In genomic region chr10:127122831-127123230, GRCh38 we compare ENCODE assay signal across 23 cellular contexts.
"Had no signal": no experiment of that assay in that cellular context is flagged by ENCODE, and none has a peak within 500 bp of the region (broad histone marks: within the 10 kb centered on the region; RNA-seq: fewer than 3 reads in every experiment).

No MANE protein-coding gene starts in this region.

- H3K4me3 ChIP-seq: colonic mucosa, coronary artery, dorsolateral prefrontal cortex, esophagus muscularis mucosa, esophagus squamous epithelium, gastrocnemius medialis, gastroesophageal sphincter, heart left ventricle had no signal

- H3K27ac Mint-ChIP-seq: dendritic cell treated with granulocyte-macrophage colony-stimulating factor and Interleukin-4, amounts not matched to agents 40 ng/mL and 50 ng/mL, for 4 days; effector memory CD8-positive, alpha-beta T cell; endodermal cell had no signal

- H3K4me1 ChIP-seq: colonic mucosa, esophagus muscularis mucosa, esophagus squamous epithelium, foreskin keratinocyte, gastrocnemius medialis, gastroesophageal sphincter, heart left ventricle had no signal

- H3K9me3 Mint-ChIP-seq: dendritic cell treated with granulocyte-macrophage colony-stimulating factor and Interleukin-4, amounts not matched to agents 40 ng/mL and 50 ng/mL, for 4 days; endodermal cell had no signal

- ATAC-seq: effector memory CD8-positive, alpha-beta T cell; esophagus mucosa; foreskin keratinocyte; gastrocnemius medialis; gastroesophageal sphincter; heart left ventricle had no signal

- H3K9me3 ChIP-seq: colonic mucosa, esophagus muscularis mucosa, esophagus squamous epithelium, gastrocnemius medialis, gastroesophageal sphincter, heart left ventricle had no signal

- DNase-seq: colonic mucosa; cortex of kidney; dermis blood vessel endothelial cell; dorsolateral prefrontal cortex; effector CD4-positive, alpha-beta T cell; effector CD8-positive, alpha-beta T cell; effector memory CD4-positive, alpha-beta T cell; effector memory CD8-positive, alpha-beta T cell; endodermal cell; erythroblast; esophagus squamous epithelium; foreskin fibroblast; foreskin keratinocyte; foreskin melanocyte; gastrocnemius medialis; glutamatergic neuron; heart left ventricle had no signal

- H3K27me3 ChIP-seq: colonic mucosa, dorsolateral prefrontal cortex, esophagus muscularis mucosa, esophagus squamous epithelium, foreskin keratinocyte, gastrocnemius medialis, gastroesophageal sphincter, heart left ventricle had no signal

- H3K4me3 Mint-ChIP-seq: dendritic cell treated with granulocyte-macrophage colony-stimulating factor and Interleukin-4, amounts not matched to agents 40 ng/mL and 50 ng/mL, for 4 days; effector memory CD8-positive, alpha-beta T cell; endodermal cell had no signal

- H3K27ac ChIP-seq: colonic mucosa, coronary artery, dorsolateral prefrontal cortex, epithelial cell of prostate, esophagus muscularis mucosa, esophagus squamous epithelium, foreskin keratinocyte, gastrocnemius medialis, gastroesophageal sphincter, heart left ventricle had no signal

- H3K36me3 ChIP-seq: colonic mucosa, gastrocnemius medialis had no signal

- H3K4me1 Mint-ChIP-seq: endodermal cell had no signal
